23 cellular contexts compared by ENCODE assay signal in the genomic region with DNA sequence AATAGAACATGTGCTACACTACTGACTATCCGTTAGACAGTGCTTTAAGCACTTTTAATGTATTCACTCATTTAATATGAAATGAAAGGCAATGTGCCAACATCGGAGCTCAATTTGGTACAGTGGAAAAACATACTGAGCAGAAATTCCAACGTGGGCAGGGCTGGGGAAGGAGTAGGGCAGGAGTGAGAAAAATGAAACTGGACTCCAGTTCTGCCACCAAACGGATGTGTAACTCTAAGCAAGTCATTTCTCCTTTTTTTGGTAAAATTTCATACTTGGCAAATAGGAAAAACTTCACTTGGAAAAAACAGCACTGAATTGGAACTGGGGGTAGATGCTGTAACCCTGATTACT.
"Had no signal": no experiment of that assay in that cellular context is flagged by ENCODE, and none has a peak within 500 bp of the region (broad histone marks: within the 10 kb centered on the region; RNA-seq: fewer than 3 reads in every experiment).

No MANE protein-coding gene starts in this region.

- H3K36me3 ChIP-seq: neural progenitor cell, suprapubic skin, uterus had no signal

- H3K27me3 ChIP-seq: hepatocyte, neural progenitor cell, suprapubic skin, uterus had no signal

- H3K9me3 ChIP-seq: suprapubic skin, uterus had no signal

- H3K9me3 Mint-ChIP-seq: activated CD4-positive, alpha-beta memory T cell treated with anti-CD3 and anti-CD28 coated beads for 36 hours; activated naive CD8-positive, alpha-beta T cell treated with anti-CD3 and anti-CD28 coated beads for 36 hours; immature natural killer cell; naive thymus-derived CD8-positive, alpha-beta T cell; neural progenitor cell had no signal

- H3K4me1 ChIP-seq: neural progenitor cell, suprapubic skin, uterus had no signal

- DNase-seq: activated CD4-positive, alpha-beta memory T cell treated with anti-CD3 and anti-CD28 coated beads for 36 hours; activated CD4-positive, alpha-beta T cell treated with anti-CD3 and anti-CD28 coated beads for 48 hours; activated naive CD4-positive, alpha-beta T cell treated with Interleukin-2 at 50 U/mL for 16 hours; activated naive CD8-positive, alpha-beta T cell treated with anti-CD3 and anti-CD28 coated beads for 36 hours; activated T-cell treated with anti-CD3 and anti-CD28 coated beads, Interleukin-2, amount 50 U/mL, for 48 hours; amniotic stem cell; cerebellar nuclear complex; foreskin melanocyte; glutamatergic neuron; immature natural killer cell; naive thymus-derived CD8-positive, alpha-beta T cell; stimulated activated CD4-positive, alpha-beta T cell treated with anti-CD3 and anti-CD28 coated beads, Interleukin-4, amount 100 ng/mL, for 24 hours; stimulated activated naive CD8-positive, alpha-beta T cell treated with anti-CD3 and anti-CD28 coated beads, Interleukin-15, Interleukin-2, amounts not matched to agents 100 U/mL and 50 U/mL, for 24 hours; T-helper 17 cell; trophoblast cell; uterus had no signal

- H3K4me3 ChIP-seq: hepatocyte, lung, neural progenitor cell, suprapubic skin, uterus had no signal

- H3K27ac Mint-ChIP-seq: activated CD4-positive, alpha-beta memory T cell treated with anti-CD3 and anti-CD28 coated beads for 36 hours; activated naive CD8-positive, alpha-beta T cell treated with anti-CD3 and anti-CD28 coated beads for 36 hours; immature natural killer cell; naive thymus-derived CD8-positive, alpha-beta T cell; neural progenitor cell; progenitor cell of endocrine pancreas; T-helper 17 cell had no signal

- H3K4me1 Mint-ChIP-seq: activated naive CD8-positive, alpha-beta T cell treated with anti-CD3 and anti-CD28 coated beads for 36 hours; immature natural killer cell; naive thymus-derived CD8-positive, alpha-beta T cell had no signal

- H3K4me2 ChIP-seq: hepatocyte, neural progenitor cell had no signal

- H3K4me3 Mint-ChIP-seq: activated CD4-positive, alpha-beta memory T cell treated with anti-CD3 and anti-CD28 coated beads for 36 hours; activated naive CD8-positive, alpha-beta T cell treated with anti-CD3 and anti-CD28 coated beads for 36 hours; immature natural killer cell; naive thymus-derived CD8-positive, alpha-beta T cell; neural progenitor cell; T-helper 17 cell had no signal

- ATAC-seq: left lobe of liver; naive thymus-derived CD8-positive, alpha-beta T cell; stimulated activated naive CD8-positive, alpha-beta T cell treated with anti-CD3 and anti-CD28 coated beads, Interleukin-15, Interleukin-2, amounts not matched to agents 100 U/mL and 50 U/mL, for 24 hours; T-helper 17 cell had no signal

- H3K36me3 Mint-ChIP-seq: activated CD4-positive, alpha-beta memory T cell treated with anti-CD3 and anti-CD28 coated beads for 36 hours; activated naive CD8-positive, alpha-beta T cell treated with anti-CD3 and anti-CD28 coated beads for 36 hours; immature natural killer cell; naive thymus-derived CD8-positive, alpha-beta T cell; neural progenitor cell had no signal

- H3K27ac ChIP-seq: epithelial cell of prostate, hepatocyte, neural progenitor cell, suprapubic skin, uterus had no signal

- H2AFZ ChIP-seq: hepatocyte, neural progenitor cell had no signal

- H3K79me2 ChIP-seq: hepatocyte had no signal
